Comparison of ENCODE assay signal across 8 cellular contexts in genomic region chr14:23033801-23034497, GRCh38. TPM values are rescaled to one million over a fixed set of nuclear protein-coding genes. Genes with fewer than 3 reads are reported as not detected.
DNase-seq lines count a peak whose midpoint lies in the region; ATAC-seq lines count a peak whose summit lies in the region.

No MANE protein-coding gene starts in this region.

- H3K4me3 ChIP-seq in iPS-15b (ENCODE audit: low read depth, low read length) (peak overlapping the region; percentile 96), stomach smooth muscle (ENCODE audit: low read length in 2 of 2) (peak overlapping the region; percentile 92 to 97)

- H3K27ac ChIP-seq in stomach smooth muscle (ENCODE audit: low read length) = peak overlapping the region; percentile 96

- peaks cover 10% of the 10 kb centered on the region for H3K4me1 ChIP-seq in iPS-15b (ENCODE audit: control insufficient read depth, insufficient read depth, low read length)
- peaks cover 11% of the 10 kb centered on the region for H3K4me1 ChIP-seq in stomach smooth muscle (ENCODE audit: control insufficient read depth, insufficient read depth, low read length)

- peak overlapping the region; percentile 91 for H3K4me3 Mint-ChIP-seq in activated CD8-positive, alpha-beta T cell treated with anti-CD3 and anti-CD28 coated beads, Interleukin-2, amount 10 ng/mL, durations not matched to agents 7 days and 5 days

- peak; percentile 34 for DNase-seq in activated CD8-positive, alpha-beta T cell treated with anti-CD3 and anti-CD28 coated beads, Interleukin-2, amount 10 ng/mL, durations not matched to agents 7 days and 5 days
- DNase-seq in NCI-H1048 (lab: John Stamatoyannopoulos, UW) (no peak), ureter (ENCODE audit: low spot score) (no peak)
- DNase-seq in activated CD8-positive, alpha-beta memory T cell treated with anti-CD3 and anti-CD28 coated beads, Interleukin-2, amount 50 U/mL, for 48 hours = no peak

- no peaks in the 10 kb centered on the region for H3K9me3 Mint-ChIP-seq in activated CD8-positive, alpha-beta T cell treated with anti-CD3 and anti-CD28 coated beads, Interleukin-2, amount 10 ng/mL, durations not matched to agents 7 days and 5 days (ENCODE audit: insufficient read depth)

- peak; percentile 6 for ATAC-seq in HG02571 (IDR thresholded peaks at IDR 0.05; ENCODE audit: unreplicated experiment)
- ATAC-seq in activated CD8-positive, alpha-beta T cell treated with anti-CD3 and anti-CD28 coated beads, Interleukin-2, amount 10 ng/mL, durations not matched to agents 7 days and 5 days = peak; percentile 9
- ATAC-seq in HG03439 (IDR thresholded peaks at IDR 0.05; ENCODE audit: unreplicated experiment) = no peak

- CTCF ChIA-PET in activated CD8-positive, alpha-beta T cell treated with anti-CD3 and anti-CD28 coated beads, Interleukin-2, amount 10 ng/mL, durations not matched to agents 7 days and 5 days (lab: Charles Lee) = interaction anchor here (1.1 to 2.5 kb wide), 8 partner anchors 19 to 104 kb away, joined by 4 to 13 read pairs (median 6); no protein-coding TSS in a partner anchor

- H3K9me3 ChIP-seq in iPS-15b (ENCODE audit: control insufficient read depth, insufficient read depth, low read length) (no peaks in the 10 kb centered on the region), stomach smooth muscle (ENCODE audit: control insufficient read depth in 2 of 2, low read length in 2 of 2) (no peaks in the 10 kb centered on the region)

- H3K27me3 ChIP-seq in iPS-15b (ENCODE audit: control insufficient read depth, insufficient read depth, low read length) (no peaks in the 10 kb centered on the region), stomach smooth muscle (ENCODE audit: control insufficient read depth in 1 of 2, insufficient read depth in 2 of 2, low read length in 2 of 2) (no peaks in the 10 kb centered on the region)

- H3K36me3 Mint-ChIP-seq in activated CD8-positive, alpha-beta T cell treated with anti-CD3 and anti-CD28 coated beads, Interleukin-2, amount 10 ng/mL, durations not matched to agents 7 days and 5 days (ENCODE audit: low read depth) = peaks cover 36% of the 10 kb centered on the region

- H3K36me3 ChIP-seq in iPS-15b (ENCODE audit: control insufficient read depth, insufficient read depth, low read length) = peaks cover 20% of the 10 kb centered on the region
- peaks cover 4 to 11% of the 10 kb centered on the region in 2 donors for H3K36me3 ChIP-seq in stomach smooth muscle (ENCODE audit: control insufficient read depth in 2 of 2, insufficient read depth in 2 of 2, low read length in 2 of 2)

- H3K9ac ChIP-seq in iPS-15b (ENCODE audit: low read depth, low read length) = peak overlapping the region; percentile 99
- H3K9ac ChIP-seq in stomach smooth muscle (ENCODE audit: low read length in 2 of 2) = peak overlapping the region; percentile 97 to 98

- peaks cover 36% of the 10 kb centered on the region for H3K4me1 Mint-ChIP-seq in activated CD8-positive, alpha-beta T cell treated with anti-CD3 and anti-CD28 coated beads, Interleukin-2, amount 10 ng/mL, durations not matched to agents 7 days and 5 days (ENCODE audit: low read depth)

- POLR2A ChIA-PET in activated CD8-positive, alpha-beta T cell treated with anti-CD3 and anti-CD28 coated beads, Interleukin-2, amount 10 ng/mL, durations not matched to agents 7 days and 5 days (lab: Charles Lee) = interaction anchor here (0.8 to 2.9 kb wide), 6 partner anchors 10 to 115 kb away, joined by 3 to 20 read pairs (median 3); partner anchors contain the start of genes ACIN1, C14orf119 and RBM23

- no peaks in the 10 kb centered on the region for H3K27me3 Mint-ChIP-seq in activated CD8-positive, alpha-beta T cell treated with anti-CD3 and anti-CD28 coated beads, Interleukin-2, amount 10 ng/mL, durations not matched to agents 7 days and 5 days (ENCODE audit: low read depth)

- peak overlapping the region; percentile 96 for H3K27ac Mint-ChIP-seq in activated CD8-positive, alpha-beta T cell treated with anti-CD3 and anti-CD28 coated beads, Interleukin-2, amount 10 ng/mL, durations not matched to agents 7 days and 5 days

RNA-seq across cellular contexts. Expression of gene PSMB5, which starts 0.8 kb away (rescaled TPM):
- 10 to 100 TPM; 64.5 to 74.5 TPM for total RNA-seq in activated CD8-positive, alpha-beta T cell treated with anti-CD3 and anti-CD28 coated beads, Interleukin-2, amount 10 ng/mL, durations not matched to agents 7 days and 5 days
- total RNA-seq in ureter = 67.6 TPM

RNA-seq across cellular contexts. Expression of gene PSMB11, which starts 8.1 kb away (rescaled TPM):
- total RNA-seq in activated CD8-positive, alpha-beta T cell treated with anti-CD3 and anti-CD28 coated beads, Interleukin-2, amount 10 ng/mL, durations not matched to agents 7 days and 5 days = not detected
- not detected for total RNA-seq in ureter

RNA-seq across cellular contexts. Expression of gene CDH24, which starts 23.4 kb away (rescaled TPM):
- total RNA-seq in activated CD8-positive, alpha-beta T cell treated with anti-CD3 and anti-CD28 coated beads, Interleukin-2, amount 10 ng/mL, durations not matched to agents 7 days and 5 days = 1 to 10 TPM; 1.6 to 1.8 TPM
- 3.7 TPM for total RNA-seq in ureter

RNA-seq across cellular contexts. Expression of gene C14orf93, which starts 24.0 kb away (rescaled TPM):
- 1 to 10 TPM; 7.8 to 9.0 TPM for total RNA-seq in activated CD8-positive, alpha-beta T cell treated with anti-CD3 and anti-CD28 coated beads, Interleukin-2, amount 10 ng/mL, durations not matched to agents 7 days and 5 days
- total RNA-seq in ureter = 10.8 TPM

RNA-seq across cellular contexts. Expression of gene AJUBA, which starts 51.6 kb away (rescaled TPM):
- total RNA-seq in activated CD8-positive, alpha-beta T cell treated with anti-CD3 and anti-CD28 coated beads, Interleukin-2, amount 10 ng/mL, durations not matched to agents 7 days and 5 days = 1 to 10 TPM in 1 of 2 experiments, under 1 TPM in 1; 0.74 to 1.4 TPM
- 39.9 TPM for total RNA-seq in ureter
